Comparison of ENCODE assay signal across 1 cellular context in the genomic region with DNA sequence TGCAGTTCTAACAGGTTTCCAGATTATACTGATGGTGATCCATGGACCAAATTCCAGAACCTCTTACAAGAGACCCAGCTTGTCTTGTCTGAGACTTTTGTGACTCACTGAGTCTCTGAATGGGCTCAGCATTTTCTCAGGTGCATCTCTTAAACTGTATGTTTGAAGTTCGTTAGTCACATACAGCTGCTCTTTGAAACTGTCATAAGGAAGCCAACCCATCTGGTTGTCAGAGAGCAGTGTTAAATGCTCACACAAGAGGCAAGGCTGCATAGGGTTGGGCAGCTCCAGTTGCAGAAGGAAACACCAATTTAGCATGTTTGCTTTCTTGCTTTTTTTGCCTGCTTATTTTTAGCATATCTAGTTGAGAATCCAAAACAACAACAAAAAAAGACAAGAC.
TF ChIP-seq lines count a peak whose summit lies in the region.

No MANE protein-coding gene starts in this region.

TF ChIP-seq in H1, 55 proteins besides CTCF, POLR2A, EP300 and RAD21:
- no peak for TF ChIP-seq HDAC2 (IDR thresholded peaks at IDR 0.05; ENCODE audit: borderline replicate concordance in 1 of 2, low read depth in 2 of 2, low read length in 2 of 2)
- no peak for TF ChIP-seq MAFK (IDR thresholded peaks at IDR 0.05; ENCODE audit: low read depth, low read length)
- TF ChIP-seq, protein P1, sequence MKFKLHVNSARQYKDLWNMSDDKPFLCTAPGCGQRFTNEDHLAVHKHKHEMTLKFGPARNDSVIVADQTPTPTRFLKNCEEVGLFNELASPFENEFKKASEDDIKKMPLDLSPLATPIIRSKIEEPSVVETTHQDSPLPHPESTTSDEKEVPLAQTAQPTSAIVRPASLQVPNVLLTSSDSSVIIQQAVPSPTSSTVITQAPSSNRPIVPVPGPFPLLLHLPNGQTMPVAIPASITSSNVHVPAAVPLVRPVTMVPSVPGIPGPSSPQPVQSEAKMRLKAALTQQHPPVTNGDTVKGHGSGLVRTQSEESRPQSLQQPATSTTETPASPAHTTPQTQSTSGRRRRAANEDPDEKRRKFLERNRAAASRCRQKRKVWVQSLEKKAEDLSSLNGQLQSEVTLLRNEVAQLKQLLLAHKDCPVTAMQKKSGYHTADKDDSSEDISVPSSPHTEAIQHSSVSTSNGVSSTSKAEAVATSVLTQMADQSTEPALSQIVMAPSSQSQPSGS (IDR thresholded peaks at IDR 0.05; ENCODE audit: low read length) = no peak
- TF ChIP-seq YY1 (IDR thresholded peaks at IDR 0.05; ENCODE audit: low read depth, low read length) = no peak
- no peak for TF ChIP-seq CREB1 (IDR thresholded peaks at IDR 0.05)
- TF ChIP-seq SIX5 (IDR thresholded peaks at IDR 0.05; ENCODE audit: low read depth, low read length) = no peak
- TF ChIP-seq FOSL1 (IDR thresholded peaks at IDR 0.05; ENCODE audit: insufficient read depth, low read depth, low read length) = no peak
- no peak for TF ChIP-seq POLR2AphosphoS5 (IDR thresholded peaks at IDR 0.05; ENCODE audit: low read depth, low read length)
- no peak for TF ChIP-seq BCL11A (IDR thresholded peaks at IDR 0.05; ENCODE audit: low read depth in 2 of 2, low read length in 2 of 2)
- TF ChIP-seq, protein P2, sequence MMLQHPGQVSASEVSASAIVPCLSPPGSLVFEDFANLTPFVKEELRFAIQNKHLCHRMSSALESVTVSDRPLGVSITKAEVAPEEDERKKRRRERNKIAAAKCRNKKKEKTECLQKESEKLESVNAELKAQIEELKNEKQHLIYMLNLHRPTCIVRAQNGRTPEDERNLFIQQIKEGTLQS (IDR thresholded peaks at IDR 0.05; ENCODE audit: insufficient read depth, low read depth, low read length) = no peak
- no peak for TF ChIP-seq SRF (IDR thresholded peaks at IDR 0.05; ENCODE audit: low read depth, low read length)
- TF ChIP-seq TEAD4 (IDR thresholded peaks at IDR 0.05; ENCODE audit: low read depth, low read length) = no peak
